ENCODE assay signal across 15 cellular contexts in genomic region chr12:45214071-45214470, GRCh38. TPM values are rescaled to one million over a fixed set of nuclear protein-coding genes. Genes with fewer than 3 reads are reported as not detected.
A peak's percentile ranks its signal among the peaks of the same experiment; 100 is the strongest.
DNase-seq lines count a peak whose midpoint lies in the region; ATAC-seq and TF ChIP-seq lines count a peak whose summit lies in the region.
"Had no signal": no experiment of that assay in that cellular context is flagged by ENCODE, and none has a peak within 500 bp of the region (broad histone marks: within the 10 kb centered on the region; RNA-seq: fewer than 3 reads in every experiment).

No MANE protein-coding gene starts in this region.

- H3K9me3 Mint-ChIP-seq in CD4-positive, alpha-beta T cell = no peaks in the 10 kb centered on the region
- no peaks in the 10 kb centered on the region for H3K9me3 Mint-ChIP-seq in HFFc6
- H3K9me3 Mint-ChIP-seq in activated naive CD8-positive, alpha-beta T cell treated with anti-CD3 and anti-CD28 coated beads, Interleukin-2, amount 50 U/mL, for 24 hours = no peaks in the 10 kb centered on the region
- H3K9me3 Mint-ChIP-seq in nephron = no peaks in the 10 kb centered on the region
- H3K9me3 Mint-ChIP-seq: activated B cell treated with CpG ODN at 0.5 μM for 24 hours had no signal

- H3K27ac Mint-ChIP-seq in CD4-positive, alpha-beta T cell = peak overlapping the region; percentile 86
- H3K27ac Mint-ChIP-seq in HFFc6 = peak overlapping the region; percentile 87; the same call in 1 of the 2 replicates
- no peak overlapping the region for H3K27ac Mint-ChIP-seq in activated naive CD8-positive, alpha-beta T cell treated with anti-CD3 and anti-CD28 coated beads, Interleukin-2, amount 50 U/mL, for 24 hours
- H3K27ac Mint-ChIP-seq in nephron = peak overlapping the region in 1 of 3 experiments; percentile 53

- DNase-seq in CD4-positive, alpha-beta T cell = no peak
- DNase-seq in HFFc6 (no peak), pons (ENCODE audit: low spot score) (no peak), substantia nigra (lab: John Stamatoyannopoulos, UW) (no peak)
- no peak for DNase-seq in activated naive CD8-positive, alpha-beta T cell treated with anti-CD3 and anti-CD28 coated beads, Interleukin-2, amount 50 U/mL, for 24 hours
- DNase-seq: activated B cell treated with CpG ODN at 0.5 μM for 24 hours; activated CD8-positive, alpha-beta memory T cell treated with anti-CD3 and anti-CD28 coated beads, Interleukin-2, amount 50 U/mL, for 4 hours; C1 segment of cervical spinal cord; NCI-H345; stimulated activated CD4-positive, alpha-beta T cell treated with anti-CD3 and anti-CD28 coated beads, Interleukin-4, amount 100 ng/mL, for 24 hours had no signal

- intact Hi-C loops in CD4-positive, alpha-beta T cell (cut with DNase I, micrococcal nuclease) = loop anchor here in 1 of 2 experiments (10.0 kb wide), 1 partner anchor 521 kb away; no protein-coding TSS in a partner anchor

- H3K27ac ChIP-seq in CD4-positive, alpha-beta T cell (ENCODE audit: low read depth, low read length) = no peak overlapping the region
- H3K27ac ChIP-seq in substantia nigra (ENCODE audit: low read depth, low read length, poor library complexity, severe bottlenecking) = no peak overlapping the region
- H3K27ac ChIP-seq: neutrophil had no signal

- H3K9me3 ChIP-seq in CD4-positive, alpha-beta T cell (ENCODE audit: control insufficient read depth, low read length) = no peaks in the 10 kb centered on the region
- H3K9me3 ChIP-seq: HAP-1, neutrophil, upper lobe of left lung had no signal

- TF ChIP-seq CTCF in CD4-positive, alpha-beta T cell (IDR thresholded peaks at IDR 0.05) = no peak
- no peak for TF ChIP-seq CTCF in HFFc6 (IDR thresholded peaks at IDR 0.05)
- no peak for TF ChIP-seq CTCF in nephron (IDR thresholded peaks at IDR 0.05; ENCODE audit: unreplicated experiment in 3 of 3)

- CTCF ChIA-PET in CD4-positive, alpha-beta T cell (lab: Charles Lee) = no interaction called here

- H3K4me1 Mint-ChIP-seq in CD4-positive, alpha-beta T cell (ENCODE audit: low read depth) = peaks cover 65% of the 10 kb centered on the region
- peaks cover 44% of the 10 kb centered on the region for H3K4me1 Mint-ChIP-seq in HFFc6 (ENCODE audit: low read depth)
- H3K4me1 Mint-ChIP-seq in activated naive CD8-positive, alpha-beta T cell treated with anti-CD3 and anti-CD28 coated beads, Interleukin-2, amount 50 U/mL, for 24 hours = peaks cover 42% of the 10 kb centered on the region
- H3K4me1 Mint-ChIP-seq in nephron = peaks cover 20% of the 10 kb centered on the region

- ATAC-seq in CD4-positive, alpha-beta T cell (ENCODE audit: poor library complexity) = no peak
- no peak for ATAC-seq in activated naive CD8-positive, alpha-beta T cell treated with anti-CD3 and anti-CD28 coated beads, Interleukin-2, amount 50 U/mL, for 24 hours
- no peak for ATAC-seq in GM21423 (IDR thresholded peaks at IDR 0.05; ENCODE audit: unreplicated experiment)

- H3K4me3 Mint-ChIP-seq in CD4-positive, alpha-beta T cell = peak overlapping the region; percentile 91
- no peak overlapping the region for H3K4me3 Mint-ChIP-seq in HFFc6
- H3K4me3 Mint-ChIP-seq in activated naive CD8-positive, alpha-beta T cell treated with anti-CD3 and anti-CD28 coated beads, Interleukin-2, amount 50 U/mL, for 24 hours = peak overlapping the region; percentile 92
- H3K4me3 Mint-ChIP-seq in nephron = peak overlapping the region; percentile 34 to 65 (median 38)

- POLR2A ChIA-PET in CD4-positive, alpha-beta T cell (lab: Charles Lee) = interaction anchor here (4.3 to 4.4 kb wide), 2 partner anchors 15 to 514 kb away, joined by 30 read pairs; partner anchors contain the start of gene ARID2

- no peaks in the 10 kb centered on the region for H3K27me3 Mint-ChIP-seq in CD4-positive, alpha-beta T cell
- peaks cover 2% of the 10 kb centered on the region for H3K27me3 Mint-ChIP-seq in HFFc6 (ENCODE audit: insufficient read depth)
- H3K27me3 Mint-ChIP-seq in activated naive CD8-positive, alpha-beta T cell treated with anti-CD3 and anti-CD28 coated beads, Interleukin-2, amount 50 U/mL, for 24 hours = no peaks in the 10 kb centered on the region
- H3K27me3 Mint-ChIP-seq in nephron (ENCODE audit: low read depth) = no peaks in the 10 kb centered on the region
- H3K27me3 Mint-ChIP-seq: activated B cell treated with CpG ODN at 0.5 μM for 24 hours had no signal

- no peaks in the 10 kb centered on the region for H3K27me3 ChIP-seq in CD4-positive, alpha-beta T cell (ENCODE audit: control insufficient read depth, insufficient read depth, low read length)
- H3K27me3 ChIP-seq: neutrophil, upper lobe of left lung had no signal

- peaks cover 11% of the 10 kb centered on the region for H3K36me3 Mint-ChIP-seq in CD4-positive, alpha-beta T cell (ENCODE audit: low read depth)
- H3K36me3 Mint-ChIP-seq in HFFc6 (ENCODE audit: low read depth) = peaks cover 6% of the 10 kb centered on the region
- H3K36me3 Mint-ChIP-seq in activated naive CD8-positive, alpha-beta T cell treated with anti-CD3 and anti-CD28 coated beads, Interleukin-2, amount 50 U/mL, for 24 hours (ENCODE audit: low read depth) = peaks cover 1% of the 10 kb centered on the region
- no peaks in the 10 kb centered on the region for H3K36me3 Mint-ChIP-seq in nephron (ENCODE audit: low read depth)

RNA-seq across cellular contexts. Expression of gene ANO6, which starts 1.8 kb away (rescaled TPM):
- 10 to 100 TPM; 11.6 to 11.7 TPM for total RNA-seq in CD4-positive, alpha-beta T cell
- 10 to 100 TPM; 44.4 to 58.6 (median 53.3) TPM for total RNA-seq in HFFc6 (2021; fragmentation: NEBNext Ultra II Directional; extraction: Animal tissue kit (Norgen Biotek cat#: 25700))
